ENCODE assay signal across 1 cellular context in the genomic region with DNA sequence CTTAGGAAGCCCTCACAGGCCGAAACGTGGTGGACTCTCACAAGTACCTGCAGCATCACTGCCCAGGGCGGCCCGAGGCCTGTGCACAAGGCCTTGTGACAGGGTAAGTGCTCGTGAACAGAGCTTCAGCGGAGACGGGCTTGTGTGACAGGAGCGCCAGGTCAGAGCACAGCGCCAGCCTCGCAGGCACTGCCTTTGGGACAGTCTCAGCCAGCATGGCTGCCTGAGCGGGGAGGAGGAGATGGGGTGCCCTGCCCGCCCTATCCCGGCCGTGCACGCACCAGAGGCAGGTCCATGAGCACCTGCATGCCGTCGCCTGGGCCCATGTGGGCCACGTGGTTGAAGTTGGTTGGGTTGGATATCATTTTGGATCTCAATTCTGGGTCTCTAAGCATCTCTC.
TF ChIP-seq lines count a peak whose summit lies in the region.

No MANE protein-coding gene starts in this region.

TF ChIP-seq in WTC11, 78 proteins besides CTCF, POLR2A, EP300 and RAD21 (continued from another document):
- TF ChIP-seq, protein P1, sequence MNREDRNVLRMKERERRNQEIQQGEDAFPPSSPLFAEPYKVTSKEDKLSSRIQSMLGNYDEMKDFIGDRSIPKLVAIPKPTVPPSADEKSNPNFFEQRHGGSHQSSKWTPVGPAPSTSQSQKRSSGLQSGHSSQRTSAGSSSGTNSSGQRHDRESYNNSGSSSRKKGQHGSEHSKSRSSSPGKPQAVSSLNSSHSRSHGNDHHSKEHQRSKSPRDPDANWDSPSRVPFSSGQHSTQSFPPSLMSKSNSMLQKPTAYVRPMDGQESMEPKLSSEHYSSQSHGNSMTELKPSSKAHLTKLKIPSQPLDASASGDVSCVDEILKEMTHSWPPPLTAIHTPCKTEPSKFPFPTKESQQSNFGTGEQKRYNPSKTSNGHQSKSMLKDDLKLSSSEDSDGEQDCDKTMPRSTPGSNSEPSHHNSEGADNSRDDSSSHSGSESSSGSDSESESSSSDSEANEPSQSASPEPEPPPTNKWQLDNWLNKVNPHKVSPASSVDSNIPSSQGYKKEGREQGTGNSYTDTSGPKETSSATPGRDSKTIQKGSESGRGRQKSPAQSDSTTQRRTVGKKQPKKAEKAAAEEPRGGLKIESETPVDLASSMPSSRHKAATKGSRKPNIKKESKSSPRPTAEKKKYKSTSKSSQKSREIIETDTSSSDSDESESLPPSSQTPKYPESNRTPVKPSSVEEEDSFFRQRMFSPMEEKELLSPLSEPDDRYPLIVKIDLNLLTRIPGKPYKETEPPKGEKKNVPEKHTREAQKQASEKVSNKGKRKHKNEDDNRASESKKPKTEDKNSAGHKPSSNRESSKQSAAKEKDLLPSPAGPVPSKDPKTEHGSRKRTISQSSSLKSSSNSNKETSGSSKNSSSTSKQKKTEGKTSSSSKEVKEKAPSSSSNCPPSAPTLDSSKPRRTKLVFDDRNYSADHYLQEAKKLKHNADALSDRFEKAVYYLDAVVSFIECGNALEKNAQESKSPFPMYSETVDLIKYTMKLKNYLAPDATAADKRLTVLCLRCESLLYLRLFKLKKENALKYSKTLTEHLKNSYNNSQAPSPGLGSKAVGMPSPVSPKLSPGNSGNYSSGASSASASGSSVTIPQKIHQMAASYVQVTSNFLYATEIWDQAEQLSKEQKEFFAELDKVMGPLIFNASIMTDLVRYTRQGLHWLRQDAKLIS (CRISPR knock-in tag; IDR thresholded peaks at IDR 0.05; ENCODE audit: borderline replicate concordance) = no peak
- no peak for TF ChIP-seq SMAD4 (CRISPR knock-in tag; IDR thresholded peaks at IDR 0.05)
